ENCODE assay signal across 1 cellular context in the genomic region with DNA sequence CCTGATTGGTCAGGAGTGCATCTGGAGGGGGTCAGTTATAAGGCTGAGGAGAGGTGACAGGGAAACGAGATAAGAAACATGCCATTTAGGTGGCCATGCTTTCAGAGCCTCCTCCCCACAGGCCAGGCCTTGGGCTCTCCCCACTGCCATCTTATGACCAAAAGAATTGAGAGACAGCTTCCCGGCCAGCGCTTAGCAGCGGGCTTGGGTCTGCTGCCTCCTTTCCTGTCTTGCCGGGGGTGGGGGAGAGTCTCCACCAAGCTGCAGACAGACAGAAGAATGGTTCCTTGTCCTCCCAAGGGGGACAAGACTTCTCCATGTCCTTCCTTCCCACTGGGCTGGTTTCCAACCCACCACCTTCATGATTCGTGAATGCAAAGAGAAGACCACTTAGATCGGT.
TF ChIP-seq lines count a peak whose summit lies in the region.

No MANE protein-coding gene starts in this region.

TF ChIP-seq in IMR-90, 13 proteins besides CTCF, POLR2A, EP300 and RAD21:
- no peak for TF ChIP-seq SMC3 (IDR thresholded peaks at IDR 0.05; ENCODE audit: low read depth, low read length)
- no peak for TF ChIP-seq CHD1 (IDR thresholded peaks at IDR 0.05; ENCODE audit: low read depth, low read length)
- no peak for TF ChIP-seq MAZ (IDR thresholded peaks at IDR 0.05; ENCODE audit: borderline replicate concordance, low read depth, low read length)
- no peak for TF ChIP-seq MXI1 (IDR thresholded peaks at IDR 0.05; ENCODE audit: borderline replicate concordance, low read depth, low read length)
- no peak for TF ChIP-seq NFE2L2 (IDR thresholded peaks at IDR 0.05; ENCODE audit: low read depth, low read length)
- TF ChIP-seq, protein P1, sequence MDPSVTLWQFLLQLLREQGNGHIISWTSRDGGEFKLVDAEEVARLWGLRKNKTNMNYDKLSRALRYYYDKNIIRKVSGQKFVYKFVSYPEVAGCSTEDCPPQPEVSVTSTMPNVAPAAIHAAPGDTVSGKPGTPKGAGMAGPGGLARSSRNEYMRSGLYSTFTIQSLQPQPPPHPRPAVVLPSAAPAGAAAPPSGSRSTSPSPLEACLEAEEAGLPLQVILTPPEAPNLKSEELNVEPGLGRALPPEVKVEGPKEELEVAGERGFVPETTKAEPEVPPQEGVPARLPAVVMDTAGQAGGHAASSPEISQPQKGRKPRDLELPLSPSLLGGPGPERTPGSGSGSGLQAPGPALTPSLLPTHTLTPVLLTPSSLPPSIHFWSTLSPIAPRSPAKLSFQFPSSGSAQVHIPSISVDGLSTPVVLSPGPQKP (IDR thresholded peaks at IDR 0.05; ENCODE audit: borderline replicate concordance, low read depth, low read length), result no peak
